35 cellular contexts compared by ENCODE assay signal in the genomic region with DNA sequence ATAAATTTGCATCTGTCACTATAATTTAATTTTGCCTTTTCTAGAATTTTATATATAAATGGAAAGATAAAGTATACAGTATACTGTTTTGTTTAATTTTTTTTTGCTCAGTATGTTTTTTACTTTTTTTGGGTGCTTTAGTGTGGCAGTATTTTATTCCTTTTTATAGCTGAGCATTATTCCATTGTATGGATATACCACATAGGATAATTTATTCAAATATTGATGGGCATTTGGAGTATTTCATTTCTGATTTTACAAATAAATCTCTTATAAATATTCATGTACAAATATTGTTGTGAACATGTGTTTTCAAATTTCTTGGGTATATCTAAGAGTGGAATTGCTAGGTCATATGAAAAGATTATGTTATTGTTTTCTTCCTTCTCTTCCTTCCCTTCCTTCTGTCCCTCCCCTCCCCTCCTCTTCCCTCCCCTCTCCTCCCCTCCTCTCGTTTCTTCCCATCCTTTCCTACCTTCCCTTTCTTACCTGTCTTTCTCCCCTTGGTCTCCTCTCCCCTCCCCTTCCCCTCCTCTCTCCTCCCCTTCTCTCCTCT.
"Had no signal": no experiment of that assay in that cellular context is flagged by ENCODE, and none has a peak within 500 bp of the region (broad histone marks: within the 10 kb centered on the region; RNA-seq: fewer than 3 reads in every experiment).

No MANE protein-coding gene starts in this region.

- DNase-seq: activated CD4-positive, alpha-beta memory T cell treated with anti-CD3 and anti-CD28 coated beads, Interleukin-2, amount 10 ng/mL, durations not matched to agents 7 days and 5 days; activated CD4-positive, alpha-beta T cell treated with anti-CD3 and anti-CD28 coated beads for 1 hour; activated CD4-positive, alpha-beta T cell treated with anti-CD3 and anti-CD28 coated beads for 36 hours; activated CD4-positive, alpha-beta T cell treated with anti-CD3 and anti-CD28 coated beads for 48 hours; activated CD4-positive, alpha-beta T cell treated with anti-CD3 and anti-CD28 coated beads, Interleukin-2, amount 10 ng/mL, durations not matched to agents 7 days and 5 days; activated CD4-positive, alpha-beta T cell treated with anti-CD3 and anti-CD28 coated beads, Interleukin-2, amount 50 U/mL, for 48 hours; activated CD4-positive, CD25-positive, alpha-beta regulatory T cell; activated CD8-positive, alpha-beta memory T cell treated with anti-CD3 and anti-CD28 coated beads for 24 hours; activated CD8-positive, alpha-beta memory T cell treated with anti-CD3 and anti-CD28 coated beads, Interleukin-2, amount 10 ng/mL, durations not matched to agents 7 days and 5 days; activated CD8-positive, alpha-beta memory T cell treated with anti-CD3 and anti-CD28 coated beads, Interleukin-2, amount 50 U/mL, for 48 hours; activated CD8-positive, alpha-beta T cell treated with anti-CD3 and anti-CD28 coated beads, Interleukin-2, amount 10 ng/mL, durations not matched to agents 7 days and 5 days; activated effector memory CD4-positive, alpha-beta T cell treated with Interleukin-2 at 50 U/mL for 16 hours; activated gamma-delta T cell treated with Interleukin-2 at 50 U/mL for 16 hours; activated naive CD4-positive, alpha-beta T cell; activated naive CD4-positive, alpha-beta T cell treated with anti-CD3 and anti-CD28 coated beads for 36 hours; activated naive CD4-positive, alpha-beta T cell treated with anti-CD3 and anti-CD28 coated beads, Interleukin-2, amount 50 U/mL, for 16 hours; activated naive CD8-positive, alpha-beta T cell treated with anti-CD3 and anti-CD28 coated beads for 36 hours; activated T-cell treated with anti-CD3 and anti-CD28 coated beads, Interleukin-2, amount 50 U/mL, for 24 hours; activated T-cell treated with anti-CD3 and anti-CD28 coated beads, Interleukin-2, amount 50 U/mL, for 48 hours; adrenal gland; amniotic stem cell; aorta; body of pancreas; brain microvascular endothelial cell; central memory CD4-positive, alpha-beta T cell; T-helper 1 cell; T-helper 2 cell; T-helper 9 cell; WERI-Rb-1 had no signal

- H3K9me3 ChIP-seq: adrenal gland, body of pancreas had no signal

- H3K27me3 ChIP-seq: adrenal gland, body of pancreas, brain microvascular endothelial cell, breast epithelium had no signal

- FAIRE-seq: astrocyte, TTC549 had no signal

- ATAC-seq: activated CD4-positive, alpha-beta T cell treated with anti-CD3 and anti-CD28 coated beads for 36 hours; activated CD4-positive, CD25-positive, alpha-beta regulatory T cell treated with anti-CD3 and anti-CD28 coated beads, Interleukin-2, amount 50 U/mL, for 24 hours; activated CD8-positive, alpha-beta memory T cell treated with anti-CD3 and anti-CD28 coated beads, Interleukin-2, amount 10 ng/mL, durations not matched to agents 7 days and 5 days; activated CD8-positive, alpha-beta T cell treated with anti-CD3 and anti-CD28 coated beads, Interleukin-2, amount 10 ng/mL, durations not matched to agents 7 days and 5 days; activated naive CD4-positive, alpha-beta T cell treated with anti-CD3 and anti-CD28 coated beads, Interleukin-2, amount 50 U/mL, for 72 hours; body of pancreas; WTC11 had no signal

- H3K36me3 ChIP-seq: adrenal gland, brain microvascular endothelial cell, breast epithelium, WERI-Rb-1 had no signal

- H3K4me1 ChIP-seq: breast epithelium had no signal

- H3K4me3 ChIP-seq: adrenal gland, body of pancreas, breast epithelium had no signal

- H3K27ac ChIP-seq: adrenal gland, body of pancreas, brain microvascular endothelial cell, breast epithelium, WERI-Rb-1 had no signal
